In the genomic region with DNA sequence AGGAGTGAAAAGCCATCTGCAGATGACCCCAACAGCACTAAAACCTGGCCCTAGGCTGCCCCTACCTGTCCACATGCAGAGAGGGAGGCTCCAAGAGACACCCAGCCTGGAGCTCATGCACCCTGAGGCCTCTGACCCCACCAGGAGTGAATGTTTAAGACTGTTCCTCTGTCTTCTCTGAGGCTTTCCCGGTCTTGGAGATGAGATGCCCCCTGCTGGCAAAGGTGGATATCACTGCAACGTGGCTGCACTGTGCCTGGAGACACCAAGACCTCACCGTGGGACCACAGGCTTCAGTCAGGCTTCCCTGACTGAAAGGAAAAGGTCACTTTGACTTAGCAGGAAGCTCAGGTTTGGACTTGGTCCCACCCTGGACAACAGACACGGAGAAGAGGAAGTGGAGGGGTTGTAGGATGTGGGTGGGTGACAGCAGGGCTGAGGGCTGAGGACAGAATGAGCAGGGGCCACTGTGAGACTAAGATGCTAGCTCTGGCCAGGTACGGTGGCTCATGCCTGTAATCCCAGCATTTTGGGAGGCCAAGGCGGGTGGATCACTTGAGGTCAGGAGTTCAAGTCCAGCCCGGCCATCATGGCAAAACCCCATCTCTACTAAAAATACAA, we compare ENCODE assay signal across 1 cellular context.
TF ChIP-seq lines count a peak whose summit lies in the region.

No MANE protein-coding gene starts in this region.

TF ChIP-seq in GM12878, 131 proteins besides CTCF, POLR2A, EP300 and RAD21:
- TF ChIP-seq SMC3 (IDR thresholded peaks at IDR 0.05; ENCODE audit: borderline replicate concordance, low read length), result peak; percentile 34; the same call in 1 of the 2 replicates
- TF ChIP-seq YY1 (IDR thresholded peaks at IDR 0.05; ENCODE audit: low read depth, low read length), result 0 out of 2 replicates have a peak, but pooled peaks have one; percentile 19
- TF ChIP-seq RUNX3 (IDR thresholded peaks at IDR 0.05; ENCODE audit: low read length), result 0 out of 2 replicates have a peak, but pooled peaks have one; percentile 7
- TF ChIP-seq CREB1 (IDR thresholded peaks at IDR 0.05; ENCODE audit: low read depth), result 0 out of 2 replicates have a peak, but pooled peaks have one; percentile 17
